8 cellular contexts compared by ENCODE assay signal in genomic region chr1:85109475-85109874, GRCh38.
DNase-seq lines count a peak whose midpoint lies in the region; ATAC-seq, FAIRE-seq and TF ChIP-seq lines count a peak whose summit lies in the region.

No MANE protein-coding gene starts in this region.

- H3K27ac Mint-ChIP-seq in activated CD8-positive, alpha-beta T cell treated with anti-CD3 and anti-CD28 coated beads for 36 hours = no peak overlapping the region

- intact Hi-C loops in activated CD8-positive, alpha-beta T cell treated with anti-CD3 and anti-CD28 coated beads for 36 hours (cut with micrococcal nuclease) = loop anchor here (5.0 kb wide), 1 partner anchor 148 kb away; the partner anchor contains the start of gene C1orf52

- peaks cover 0 to 10% (median 0%) of the 10 kb centered on the region in 3 experiments for H3K27me3 ChIP-seq in neuronal stem cell (ENCODE audit: control insufficient read depth in 3 of 3, insufficient read depth in 3 of 3, low read depth in 1 of 3, low read length in 3 of 3)

- H3K4me1 ChIP-seq in neuronal stem cell (ENCODE audit: control insufficient read depth in 2 of 2, insufficient read depth in 1 of 2, low read depth in 1 of 2, low read length in 2 of 2) = no peaks in the 10 kb centered on the region

- H3K9ac ChIP-seq in neuronal stem cell (ENCODE audit: low read depth, low read length, poor library complexity) = no peak overlapping the region

- CTCF ChIA-PET in AG04449 (lab: Yijun Ruan, JAX) = interaction anchor here (0.7 to 14.2 kb wide), 33 partner anchors 13 to 583 kb away, joined by 3 to 675 read pairs (median 5); partner anchors contain the start of gene C1orf52
- CTCF ChIA-PET in activated CD8-positive, alpha-beta T cell treated with anti-CD3 and anti-CD28 coated beads for 36 hours (lab: Charles Lee) = interaction anchor here (0.7 to 4.3 kb wide), 21 partner anchors 13 to 298 kb away, joined by 3 to 45 read pairs (median 4); partner anchors contain the start of gene C1orf52

- no peaks in the 10 kb centered on the region for H3K4me1 Mint-ChIP-seq in activated CD8-positive, alpha-beta T cell treated with anti-CD3 and anti-CD28 coated beads for 36 hours (ENCODE audit: low read depth)

- H2BK5ac ChIP-seq in neuronal stem cell (ENCODE audit: low read length) = no peak overlapping the region

- H4K8ac ChIP-seq in neuronal stem cell (ENCODE audit: low read depth, low read length) = no peak overlapping the region

- peaks cover 4% of the 10 kb centered on the region for H3K27me3 Mint-ChIP-seq in activated CD8-positive, alpha-beta T cell treated with anti-CD3 and anti-CD28 coated beads for 36 hours

- H3K27ac ChIP-seq in neuronal stem cell (replicated peaks; ENCODE audit: low read length) = no peak overlapping the region

- H2AFZ ChIP-seq in neuronal stem cell (ENCODE audit: low read length) = no peak overlapping the region

- H3K4me2 ChIP-seq in neuronal stem cell (ENCODE audit: insufficient read depth, low read length, poor library complexity, severe bottlenecking) = no peak overlapping the region

- no peak overlapping the region for H3K4me3 ChIP-seq in AG04449 (ENCODE audit: low read depth, low read length)
- H3K4me3 ChIP-seq in fibroblast of mammary gland (ENCODE audit: control insufficient read depth, low read depth, low read length) = no peak overlapping the region
- H3K4me3 ChIP-seq in neuronal stem cell (ENCODE audit: low read length in 2 of 2) = no peak overlapping the region

- H3K79me1 ChIP-seq in neuronal stem cell (ENCODE audit: low read depth, low read length) = no peaks in the 10 kb centered on the region

- H2BK15ac ChIP-seq in neuronal stem cell (ENCODE audit: low read length) = no peak overlapping the region

- no peak overlapping the region for H3K14ac ChIP-seq in neuronal stem cell (ENCODE audit: low read length)

- H4K91ac ChIP-seq in neuronal stem cell (ENCODE audit: low read depth, low read length, poor library complexity) = no peak overlapping the region

- no peak overlapping the region for H2BK12ac ChIP-seq in neuronal stem cell (ENCODE audit: low read length)

- no peak overlapping the region for H3K4ac ChIP-seq in neuronal stem cell (ENCODE audit: low read length)

- peak; percentile 50 for FAIRE-seq in GM12891 (lab: Jason Lieb, UNC)

- no peak for TF ChIP-seq POLR2A in GM12891 (IDR thresholded peaks at IDR 0.05; ENCODE audit: low read depth, low read length)

- H2BK120ac ChIP-seq in neuronal stem cell (ENCODE audit: low read depth, low read length) = no peak overlapping the region

- ATAC-seq in HG03108 (IDR thresholded peaks at IDR 0.05; ENCODE audit: unreplicated experiment) (peak; percentile 74), GM18517 (IDR thresholded peaks at IDR 0.05; ENCODE audit: unreplicated experiment) (no peak)
- peak; percentile 87 for ATAC-seq in activated CD8-positive, alpha-beta T cell treated with anti-CD3 and anti-CD28 coated beads for 36 hours

- H3K36me3 Mint-ChIP-seq in activated CD8-positive, alpha-beta T cell treated with anti-CD3 and anti-CD28 coated beads for 36 hours (ENCODE audit: low read depth) = no peaks in the 10 kb centered on the region

- POLR2A ChIA-PET in AG04449 (lab: Yijun Ruan, JAX) = interaction anchor here (1.0 to 1.6 kb wide), 3 partner anchors 136 to 150 kb away, joined by 3 to 11 read pairs (median 3); partner anchors contain the start of gene C1orf52
- POLR2A ChIA-PET in activated CD8-positive, alpha-beta T cell treated with anti-CD3 and anti-CD28 coated beads for 36 hours (lab: Charles Lee) = interaction anchor here (0.6 kb wide), 1 partner anchor 143 kb away, joined by 3 read pairs; no protein-coding TSS in a partner anchor

- no peak overlapping the region for H2AK5ac ChIP-seq in neuronal stem cell (ENCODE audit: low read depth, low read length)

- H3K36me3 ChIP-seq in neuronal stem cell (replicated peaks in 1 of 2; ENCODE audit: control insufficient read depth in 2 of 2, insufficient read depth in 2 of 2, low read length in 2 of 2) = no peaks in the 10 kb centered on the region

- TF ChIP-seq CTCF in AG04449 (IDR thresholded peaks at IDR 0.05; ENCODE audit: insufficient read depth, low read length, missing control alignments) (peak; percentile 89), fibroblast of mammary gland (conservative IDR thresholded peaks at IDR 0.05; ENCODE audit: control insufficient read depth, insufficient read depth, low read depth, low read length) (peak; percentile 91)
- peak; percentile 72 for TF ChIP-seq CTCF in activated CD8-positive, alpha-beta T cell treated with anti-CD3 and anti-CD28 coated beads for 36 hours (IDR thresholded peaks at IDR 0.05)

- no peaks in the 10 kb centered on the region for H3K9me3 ChIP-seq in neuronal stem cell (replicated peaks in 1 of 2; ENCODE audit: control insufficient read depth in 2 of 2, insufficient read depth in 1 of 2, low read depth in 1 of 2, low read length in 2 of 2)

- no peaks in the 10 kb centered on the region for H3K9me3 Mint-ChIP-seq in activated CD8-positive, alpha-beta T cell treated with anti-CD3 and anti-CD28 coated beads for 36 hours

- DNase-seq in AG04449 (ENCODE audit: low read depth, low spot score) (no peak), GM12891 (ENCODE audit: insufficient read length, low spot score) (peak; percentile 30), NCI-H510A treated with DMSO at 0.1 percent for 48 hours (lab: John Stamatoyannopoulos, UW) (peak; percentile 85), fibroblast of mammary gland (ENCODE audit: low read depth) (peak; percentile 70), neuronal stem cell (ENCODE audit: low spot score) (peak; percentile 49)
- peak; percentile 56 for DNase-seq in activated CD8-positive, alpha-beta T cell treated with anti-CD3 and anti-CD28 coated beads for 36 hours

- H3K23ac ChIP-seq in neuronal stem cell (ENCODE audit: low read depth, low read length, poor library complexity) = no peak overlapping the region

- H3K4me3 Mint-ChIP-seq in activated CD8-positive, alpha-beta T cell treated with anti-CD3 and anti-CD28 coated beads for 36 hours = no peak overlapping the region

- no peak overlapping the region for H3K18ac ChIP-seq in neuronal stem cell (ENCODE audit: low read length)

TF ChIP-seq in GM12891, 5 proteins besides CTCF, POLR2A, EP300 and RAD21:
- TF ChIP-seq TAF1 (IDR thresholded peaks at IDR 0.05; ENCODE audit: low read depth, low read length) (no peak), POLR2AphosphoS5 (IDR thresholded peaks at IDR 0.05; ENCODE audit: low read depth, low read length) (no peak), POU2F2 (IDR thresholded peaks at IDR 0.05; ENCODE audit: low read depth, low read length) (no peak), PAX5 (IDR thresholded peaks at IDR 0.05; ENCODE audit: insufficient read depth, low read length, severe bottlenecking) (no peak), SPI1 (IDR thresholded peaks at IDR 0.05; ENCODE audit: low read depth, low read length) (no peak)
